ENCODE assay signal across 1 cellular context in genomic region chr10:95253007-95253406, GRCh38.
TF ChIP-seq lines count a peak whose summit lies in the region.

No MANE protein-coding gene starts in this region.

TF ChIP-seq in liver, 16 proteins besides CTCF, POLR2A, EP300 and RAD21:
- peak; percentile 27 for TF ChIP-seq NR2F2 (IDR thresholded peaks at IDR 0.05)
- TF ChIP-seq JUND (IDR thresholded peaks at IDR 0.05), result no peak
